Comparison of ENCODE assay signal across 8 cellular contexts in genomic region chr10:22475857-22476600, GRCh38.
A peak's percentile ranks its signal among the peaks of the same experiment; 100 is the strongest.
DNase-seq lines count a peak whose midpoint lies in the region; TF ChIP-seq lines count a peak whose summit lies in the region.

No MANE protein-coding gene starts in this region.

- H3K36me3 ChIP-seq in fibroblast of lung (ENCODE audit: control insufficient read depth, insufficient read depth, low read length) (no peaks in the 10 kb centered on the region), ovary (no peaks in the 10 kb centered on the region)

- CTCF ChIA-PET in activated CD4-positive, alpha-beta T cell treated with anti-CD3 and anti-CD28 coated beads, Interleukin-2, amount 10 ng/mL, durations not matched to agents 7 days and 5 days (lab: Charles Lee) = interaction anchor here (0.8 kb wide), 1 partner anchor 132 kb away, joined by 3 read pairs; no protein-coding TSS in a partner anchor

- H3K9me3 ChIP-seq in fibroblast of lung (ENCODE audit: control insufficient read depth, insufficient read depth, low read depth, low read length) = no peaks in the 10 kb centered on the region
- H3K9me3 ChIP-seq in ovary = no peaks in the 10 kb centered on the region

- H3K36me3 Mint-ChIP-seq in activated CD4-positive, alpha-beta T cell treated with anti-CD3 and anti-CD28 coated beads, Interleukin-2, amount 10 ng/mL, durations not matched to agents 7 days and 5 days (ENCODE audit: low read depth) = peaks cover 3% of the 10 kb centered on the region

- DNase-seq in GM13976 (ENCODE audit: low spot score) (peak; percentile 68), fibroblast of lung (ENCODE audit: low read depth in 2 of 2) (no peak), ovary (peak in 1 of 5 donors; percentile 13), GOT3 (lab: John Stamatoyannopoulos, UW) (no peak), NCI-H446 (lab: John Stamatoyannopoulos, UW) (no peak), pons (ENCODE audit: low spot score) (no peak), kidney tubule cell (ENCODE audit: low spot score) (no peak)
- DNase-seq in activated CD4-positive, alpha-beta T cell treated with anti-CD3 and anti-CD28 coated beads, Interleukin-2, amount 10 ng/mL, durations not matched to agents 7 days and 5 days = peak; percentile 29

- TF ChIP-seq CTCF in GM13976 (IDR thresholded peaks at IDR 0.05; ENCODE audit: borderline replicate concordance, control extremely low read depth, extremely low read depth, insufficient read depth, missing control alignments) = no peak
- TF ChIP-seq CTCF in fibroblast of lung (conservative IDR thresholded peaks at IDR 0.05 in 1 of 2, IDR thresholded peaks at IDR 0.05 in 1 of 2; ENCODE audit: low read depth in 1 of 2, low read length in 2 of 2) = no peak
- TF ChIP-seq CTCF in ovary (IDR thresholded peaks at IDR 0.05) = no peak

- 1 to 3% (median 2%) methylated on average over 75 to 85 of the region's 85 CpGs for whole genome bisulfite sequencing in ovary, 3 donors

- no peaks in the 10 kb centered on the region for H3K79me2 ChIP-seq in fibroblast of lung (ENCODE audit: control insufficient read depth, insufficient read depth, low read length)

- H3K4me3 Mint-ChIP-seq in activated CD4-positive, alpha-beta T cell treated with anti-CD3 and anti-CD28 coated beads, Interleukin-2, amount 10 ng/mL, durations not matched to agents 7 days and 5 days = peak overlapping the region; percentile 71

- peaks cover 59% of the 10 kb centered on the region for H3K27me3 Mint-ChIP-seq in activated CD4-positive, alpha-beta T cell treated with anti-CD3 and anti-CD28 coated beads, Interleukin-2, amount 10 ng/mL, durations not matched to agents 7 days and 5 days

- no peaks in the 10 kb centered on the region for H3K9me3 Mint-ChIP-seq in activated CD4-positive, alpha-beta T cell treated with anti-CD3 and anti-CD28 coated beads, Interleukin-2, amount 10 ng/mL, durations not matched to agents 7 days and 5 days

- H3K27ac ChIP-seq in fibroblast of lung (ENCODE audit: insufficient read depth, low read length) (no peak overlapping the region), ovary (no peak overlapping the region)

- peaks cover 35% of the 10 kb centered on the region for H3K27me3 ChIP-seq in fibroblast of lung (ENCODE audit: control insufficient read depth, insufficient read depth, low read length)
- H3K27me3 ChIP-seq in ovary = peaks cover 2% of the 10 kb centered on the region

- H3K4me2 ChIP-seq in fibroblast of lung (ENCODE audit: extremely low read depth, insufficient read depth, low read length) = peak overlapping the region; percentile 69

- no peak overlapping the region for H3K9ac ChIP-seq in fibroblast of lung (ENCODE audit: insufficient read depth, low read length)

- no peak for TF ChIP-seq EP300 in ovary (IDR thresholded peaks at IDR 0.05)

- POLR2A ChIA-PET in activated CD4-positive, alpha-beta T cell treated with anti-CD3 and anti-CD28 coated beads, Interleukin-2, amount 10 ng/mL, durations not matched to agents 7 days and 5 days (lab: Charles Lee) = no interaction called here

- H3K4me1 ChIP-seq in fibroblast of lung (ENCODE audit: control insufficient read depth, extremely low read depth, insufficient read depth, low read length) = no peaks in the 10 kb centered on the region
- H3K4me1 ChIP-seq in ovary (ENCODE audit: insufficient read depth) = peaks cover 1% of the 10 kb centered on the region

- no peak overlapping the region for H2AFZ ChIP-seq in fibroblast of lung (ENCODE audit: low read length)

- intact Hi-C loops in ovary (cut with DNase I) = no loop called here

- no peak for TF ChIP-seq POLR2A in ovary (IDR thresholded peaks at IDR 0.05)

- peaks cover 20% of the 10 kb centered on the region for H3K4me1 Mint-ChIP-seq in activated CD4-positive, alpha-beta T cell treated with anti-CD3 and anti-CD28 coated beads, Interleukin-2, amount 10 ng/mL, durations not matched to agents 7 days and 5 days

- H3K27ac Mint-ChIP-seq in activated CD4-positive, alpha-beta T cell treated with anti-CD3 and anti-CD28 coated beads, Interleukin-2, amount 10 ng/mL, durations not matched to agents 7 days and 5 days = peak overlapping the region; percentile 77

- no peaks in the 10 kb centered on the region for H4K20me1 ChIP-seq in fibroblast of lung (ENCODE audit: control insufficient read depth, extremely low read depth, insufficient read depth, low read length)

- peak overlapping the region in 2 of 4 experiments; percentile 11 to 32 for H3K4me3 ChIP-seq in fibroblast of lung (replicated peaks in 1 of 4; ENCODE audit: control extremely low read depth in 1 of 4, insufficient read depth in 1 of 4, low read depth in 3 of 4, low read length in 4 of 4)
- H3K4me3 ChIP-seq in ovary = peak overlapping the region; percentile 36

- in situ Hi-C loops in GM13976 (cut with MboI; ENCODE audit: low sequenced_read_pairs, unreplicated experiment) = no loop called here

Comparison
In these comparisons a context has a peak if more than half of its experiments do, and no peak if none do; other contexts are left out.
1. DNase-seq: peak in GM13976 (single experiment) and activated CD4-positive, alpha-beta T cell treated with anti-CD3 and anti-CD28 coated beads, Interleukin-2, amount 10 ng/mL, durations not matched to agents 7 days and 5 days (single experiment); none in fibroblast of lung (0 of 2), GOT3 (single experiment), NCI-H446 (0 of 2), pons (single experiment) and kidney tubule cell (single experiment).